Comparison of ENCODE assay signal across 1 cellular context in the genomic region with DNA sequence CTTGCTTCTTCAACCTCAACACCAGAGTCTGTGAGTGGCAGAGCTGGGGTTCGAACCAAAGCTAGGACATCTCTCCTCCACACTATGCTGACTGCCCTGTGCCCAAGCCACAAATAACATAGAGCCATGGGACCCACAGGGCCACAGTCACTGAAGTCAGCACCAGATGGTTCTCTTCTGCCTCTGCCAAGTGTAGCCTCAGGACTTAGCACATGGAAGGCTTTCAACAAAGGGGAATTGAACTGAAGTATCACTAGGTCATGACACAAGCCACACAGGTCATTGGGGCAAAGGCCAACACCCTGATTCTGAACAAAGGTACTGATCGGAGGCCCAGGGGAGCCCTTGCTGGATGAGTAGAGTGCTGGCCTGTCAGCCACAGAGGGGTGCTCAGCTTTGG.
TF ChIP-seq lines count a peak whose summit lies in the region.

No MANE protein-coding gene starts in this region.

TF ChIP-seq in HepG2, 621 proteins besides CTCF, POLR2A, EP300 and RAD21 (continued from another document and continues in another):
- TF ChIP-seq, protein P1, sequence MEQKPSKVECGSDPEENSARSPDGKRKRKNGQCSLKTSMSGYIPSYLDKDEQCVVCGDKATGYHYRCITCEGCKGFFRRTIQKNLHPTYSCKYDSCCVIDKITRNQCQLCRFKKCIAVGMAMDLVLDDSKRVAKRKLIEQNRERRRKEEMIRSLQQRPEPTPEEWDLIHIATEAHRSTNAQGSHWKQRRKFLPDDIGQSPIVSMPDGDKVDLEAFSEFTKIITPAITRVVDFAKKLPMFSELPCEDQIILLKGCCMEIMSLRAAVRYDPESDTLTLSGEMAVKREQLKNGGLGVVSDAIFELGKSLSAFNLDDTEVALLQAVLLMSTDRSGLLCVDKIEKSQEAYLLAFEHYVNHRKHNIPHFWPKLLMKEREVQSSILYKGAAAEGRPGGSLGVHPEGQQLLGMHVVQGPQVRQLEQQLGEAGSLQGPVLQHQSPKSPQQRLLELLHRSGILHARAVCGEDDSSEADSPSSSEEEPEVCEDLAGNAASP (CRISPR knock-in tag; IDR thresholded peaks at IDR 0.05; ENCODE audit: borderline replicate concordance), result 0 out of 2 replicates have a peak, but pooled peaks have one; percentile 7
- TF ChIP-seq ZSCAN30 (CRISPR knock-in tag; IDR thresholded peaks at IDR 0.05), result 0 out of 2 replicates have a peak, but pooled peaks have one; percentile 19
- no peak for TF ChIP-seq ZFP37 (CRISPR knock-in tag; IDR thresholded peaks at IDR 0.05; ENCODE audit: borderline replicate concordance)
- no peak for TF ChIP-seq SNAI1 (CRISPR knock-in tag; IDR thresholded peaks at IDR 0.05; ENCODE audit: borderline replicate concordance)
- TF ChIP-seq PHF21A (CRISPR knock-in tag; IDR thresholded peaks at IDR 0.05), result 0 out of 2 replicates have a peak, but pooled peaks have one; percentile 50
- TF ChIP-seq HMG20B (CRISPR knock-in tag; conservative IDR thresholded peaks at IDR 0.05), result 0 out of 2 replicates have a peak, but pooled peaks have one; percentile 25
- TF ChIP-seq, protein P2, sequence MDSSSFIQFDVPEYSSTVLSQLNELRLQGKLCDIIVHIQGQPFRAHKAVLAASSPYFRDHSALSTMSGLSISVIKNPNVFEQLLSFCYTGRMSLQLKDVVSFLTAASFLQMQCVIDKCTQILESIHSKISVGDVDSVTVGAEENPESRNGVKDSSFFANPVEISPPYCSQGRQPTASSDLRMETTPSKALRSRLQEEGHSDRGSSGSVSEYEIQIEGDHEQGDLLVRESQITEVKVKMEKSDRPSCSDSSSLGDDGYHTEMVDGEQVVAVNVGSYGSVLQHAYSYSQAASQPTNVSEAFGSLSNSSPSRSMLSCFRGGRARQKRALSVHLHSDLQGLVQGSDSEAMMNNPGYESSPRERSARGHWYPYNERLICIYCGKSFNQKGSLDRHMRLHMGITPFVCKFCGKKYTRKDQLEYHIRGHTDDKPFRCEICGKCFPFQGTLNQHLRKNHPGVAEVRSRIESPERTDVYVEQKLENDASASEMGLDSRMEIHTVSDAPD (CRISPR knock-in tag; IDR thresholded peaks at IDR 0.05), result 0 out of 2 replicates have a peak, but pooled peaks have one; percentile 60
- no peak for TF ChIP-seq NONO (IDR thresholded peaks at IDR 0.05)
- TF ChIP-seq NONO (CRISPR knock-in tag; conservative IDR thresholded peaks at IDR 0.05), result peak; percentile 17; the same call in 1 of the 2 replicates
- TF ChIP-seq, protein P3, sequence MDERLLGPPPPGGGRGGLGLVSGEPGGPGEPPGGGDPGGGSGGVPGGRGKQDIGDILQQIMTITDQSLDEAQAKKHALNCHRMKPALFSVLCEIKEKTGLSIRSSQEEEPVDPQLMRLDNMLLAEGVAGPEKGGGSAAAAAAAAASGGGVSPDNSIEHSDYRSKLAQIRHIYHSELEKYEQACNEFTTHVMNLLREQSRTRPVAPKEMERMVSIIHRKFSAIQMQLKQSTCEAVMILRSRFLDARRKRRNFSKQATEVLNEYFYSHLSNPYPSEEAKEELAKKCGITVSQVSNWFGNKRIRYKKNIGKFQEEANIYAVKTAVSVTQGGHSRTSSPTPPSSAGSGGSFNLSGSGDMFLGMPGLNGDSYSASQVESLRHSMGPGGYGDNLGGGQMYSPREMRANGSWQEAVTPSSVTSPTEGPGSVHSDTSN (CRISPR knock-in tag; IDR thresholded peaks at IDR 0.05), result peak; percentile 22; the same call in 1 of the 2 replicates
- TF ChIP-seq HOXA9 (CRISPR knock-in tag; IDR thresholded peaks at IDR 0.05; ENCODE audit: borderline replicate concordance), result no peak
- TF ChIP-seq RXRA (CRISPR knock-in tag; IDR thresholded peaks at IDR 0.05), result peak; percentile 82
- TF ChIP-seq TIGD3 (CRISPR knock-in tag; IDR thresholded peaks at IDR 0.05; ENCODE audit: borderline replicate concordance), result no peak
- TF ChIP-seq KAT2B (IDR thresholded peaks at IDR 0.05; ENCODE audit: borderline replicate concordance, low read depth, low read length), result no peak
- TF ChIP-seq NFIC (IDR thresholded peaks at IDR 0.05; ENCODE audit: low read length), result no peak
- no peak for TF ChIP-seq ZBTB40 (IDR thresholded peaks at IDR 0.05)
- no peak for TF ChIP-seq ZBTB40 (CRISPR knock-in tag; IDR thresholded peaks at IDR 0.05)
- TF ChIP-seq DMAP1 (CRISPR knock-in tag; IDR thresholded peaks at IDR 0.05), result 0 out of 2 replicates have a peak, but pooled peaks have one; percentile 10
- no peak for TF ChIP-seq ELF1 (CRISPR knock-in tag; IDR thresholded peaks at IDR 0.05)
- no peak for TF ChIP-seq TCF7 (IDR thresholded peaks at IDR 0.05; ENCODE audit: low read depth)
- TF ChIP-seq SOX6 (IDR thresholded peaks at IDR 0.05), result no peak
- TF ChIP-seq SOX6 (CRISPR knock-in tag; IDR thresholded peaks at IDR 0.05), result peak; percentile 76
- TF ChIP-seq ZNF30 (CRISPR knock-in tag; IDR thresholded peaks at IDR 0.05), result no peak
- TF ChIP-seq PRDM10 (CRISPR knock-in tag; IDR thresholded peaks at IDR 0.05; ENCODE audit: low read depth), result no peak
- TF ChIP-seq SOX5 (CRISPR knock-in tag; IDR thresholded peaks at IDR 0.05; ENCODE audit: borderline replicate concordance), result peak; percentile 51; the same call in 1 of the 2 replicates
